In the genomic region with DNA sequence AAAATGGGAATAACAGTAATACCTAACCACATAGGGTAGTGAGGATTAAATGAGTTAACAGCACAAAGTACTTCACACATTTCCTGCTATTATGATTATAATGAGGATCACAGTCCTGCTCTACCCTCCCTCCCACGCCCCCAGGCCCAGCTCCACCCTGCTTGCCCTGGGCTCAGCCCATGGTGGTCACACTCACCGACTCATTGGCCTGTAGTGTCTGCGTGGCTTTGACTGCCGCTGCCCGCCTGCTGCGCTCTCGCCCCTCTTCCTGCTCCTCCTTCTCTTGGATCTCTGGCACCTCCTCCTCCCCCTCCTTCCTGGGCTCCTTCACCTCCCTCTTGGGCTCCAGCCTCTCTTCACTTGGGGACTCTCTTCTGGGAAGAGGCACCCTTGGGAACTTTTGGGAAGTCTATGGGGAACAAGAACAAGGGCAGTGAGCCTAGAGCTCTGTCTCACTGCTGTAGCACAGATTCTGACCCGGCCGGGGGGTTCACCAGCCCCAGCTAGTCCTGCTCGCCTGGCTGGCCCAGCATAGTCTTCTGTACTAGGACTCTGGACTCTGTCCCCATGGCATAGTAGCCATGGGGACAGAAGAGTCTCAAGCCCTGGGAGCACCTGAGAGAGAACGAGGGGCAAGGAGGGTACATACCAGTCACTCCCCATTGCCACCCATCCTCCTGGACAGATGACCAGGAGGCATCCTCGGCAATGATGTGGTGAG, we compare ENCODE assay signal across 1 cellular context.
TF ChIP-seq lines count a peak whose summit lies in the region.

No MANE protein-coding gene starts in this region.

TF ChIP-seq in GM23338, 12 proteins besides CTCF, POLR2A, EP300 and RAD21 (continued from another document):
- no peak for TF ChIP-seq ZNF462 (CRISPR knock-in tag; IDR thresholded peaks at IDR 0.05)
TF ChIP-seq in GM23338: peak in this region for 0.
